1 cellular context compared by ENCODE assay signal in genomic region chr4:1593458-1593857, GRCh38.
TF ChIP-seq lines count a peak whose summit lies in the region.

No MANE protein-coding gene starts in this region.

TF ChIP-seq in K562, 482 proteins besides CTCF, POLR2A, EP300 and RAD21 (continued from another document and continues in another):
- TF ChIP-seq USF1 (CRISPR knock-in tag; IDR thresholded peaks at IDR 0.05) (no peak), ZNF77 (CRISPR knock-in tag; IDR thresholded peaks at IDR 0.05) (no peak), ARID1B (IDR thresholded peaks at IDR 0.05) (peak; percentile 12; the same call in 1 of the 2 replicates), KDM1A (IDR thresholded peaks at IDR 0.05) (no peak), SMAD2 (IDR thresholded peaks at IDR 0.05; ENCODE audit: low read depth, low read length) (no peak), NRF1 (conservative IDR thresholded peaks at IDR 0.05 in 1 of 2, IDR thresholded peaks at IDR 0.05 in 1 of 2) (no peak), ETS2 (tag; IDR thresholded peaks at IDR 0.05; ENCODE audit: borderline replicate concordance, poor library complexity, severe bottlenecking) (no peak), ZNF639 (CRISPR knock-in tag; conservative IDR thresholded peaks at IDR 0.05 in 1 of 2, IDR thresholded peaks at IDR 0.05 in 1 of 2) (peak in 1 of 2 experiments; percentile 41; a peak in 1 of 4 replicates), RNF2 (IDR thresholded peaks at IDR 0.05) (no peak), SIN3A (IDR thresholded peaks at IDR 0.05; ENCODE audit: borderline replicate concordance in 2 of 2, control insufficient read depth in 1 of 2, low read depth in 2 of 2, low read length in 2 of 2) (no peak), DDX20 (tag; IDR thresholded peaks at IDR 0.05; ENCODE audit: low read depth) (no peak), PHF21A (IDR thresholded peaks at IDR 0.05; ENCODE audit: borderline replicate concordance, low read depth) (no peak), GTF2B (IDR thresholded peaks at IDR 0.05; ENCODE audit: extremely low read depth, insufficient read length) (no peak), SNAPC5 (CRISPR knock-in tag; IDR thresholded peaks at IDR 0.05) (no peak), CC2D1A (IDR thresholded peaks at IDR 0.05) (no peak; the same call in 1 of the 2 replicates), SLC30A9 (CRISPR knock-in tag; IDR thresholded peaks at IDR 0.05) (no peak), GATA2 (CRISPR knock-in tag; IDR thresholded peaks at IDR 0.05) (peak; percentile 53; the same call in 1 of the 2 replicates), GABPA (tag; conservative IDR thresholded peaks at IDR 0.05; ENCODE audit: low read depth) (no peak), CREB1 (IDR thresholded peaks at IDR 0.05) (peak; percentile 64), CREB1 (CRISPR knock-in tag; IDR thresholded peaks at IDR 0.05) (no peak), NKRF (IDR thresholded peaks at IDR 0.05; ENCODE audit: borderline replicate concordance) (no peak), TOE1 (IDR thresholded peaks at IDR 0.05; ENCODE audit: borderline replicate concordance) (no peak), TOE1 (CRISPR knock-in tag; IDR thresholded peaks at IDR 0.05; ENCODE audit: borderline replicate concordance, low read depth) (no peak), RFX5 (IDR thresholded peaks at IDR 0.05; ENCODE audit: low read depth, low read length) (no peak), SMARCE1 (IDR thresholded peaks at IDR 0.05) (no peak), CREM (IDR thresholded peaks at IDR 0.05; ENCODE audit: low read depth) (peak; percentile 86), JUND (IDR thresholded peaks at IDR 0.05; ENCODE audit: borderline replicate concordance, low read depth, low read length) (peak; percentile 66; the same call in 1 of the 2 replicates), JUND (tag; IDR thresholded peaks at IDR 0.05; ENCODE audit: borderline replicate concordance, low read depth, low read length) (peak; percentile 63; the same call in 1 of the 3 replicates), IFI16 (CRISPR knock-in tag; IDR thresholded peaks at IDR 0.05) (no peak), ELF2 (CRISPR knock-in tag; IDR thresholded peaks at IDR 0.05) (no peak), ATF7 (IDR thresholded peaks at IDR 0.05) (peak; percentile 61; the same call in 1 of the 2 replicates), RBM17 (IDR thresholded peaks at IDR 0.05; ENCODE audit: borderline replicate concordance, low read depth, low read length) (no peak), BACH1 (tag; IDR thresholded peaks at IDR 0.05) (no peak), HES1 (IDR thresholded peaks at IDR 0.05; ENCODE audit: low read depth) (0 out of 2 replicates have a peak, but pooled peaks have one; percentile 41), MGA (IDR thresholded peaks at IDR 0.05) (no peak), RB1 (IDR thresholded peaks at IDR 0.05; ENCODE audit: low read depth) (no peak), CREB5 (CRISPR knock-in tag; IDR thresholded peaks at IDR 0.05) (no peak), THRA (IDR thresholded peaks at IDR 0.05) (no peak), ZBTB5 (IDR thresholded peaks at IDR 0.05) (no peak)
